ENCODE assay signal across 1 cellular context in genomic region chr10:117718970-117719369, GRCh38.
TF ChIP-seq lines count a peak whose summit lies in the region.

No MANE protein-coding gene starts in this region.

TF ChIP-seq in GM23338, 12 proteins besides CTCF, POLR2A, EP300 and RAD21 (continued from another document):
- no peak for TF ChIP-seq ZNF462 (CRISPR knock-in tag; IDR thresholded peaks at IDR 0.05)
- TF ChIP-seq EZH2 (IDR thresholded peaks at IDR 0.05; ENCODE audit: low read depth, unreplicated experiment): no peak
- no peak for TF ChIP-seq POLR2AphosphoS5 (IDR thresholded peaks at IDR 0.05; ENCODE audit: low read depth)
TF ChIP-seq in GM23338: peak in this region for 0.
